In the genomic region with DNA sequence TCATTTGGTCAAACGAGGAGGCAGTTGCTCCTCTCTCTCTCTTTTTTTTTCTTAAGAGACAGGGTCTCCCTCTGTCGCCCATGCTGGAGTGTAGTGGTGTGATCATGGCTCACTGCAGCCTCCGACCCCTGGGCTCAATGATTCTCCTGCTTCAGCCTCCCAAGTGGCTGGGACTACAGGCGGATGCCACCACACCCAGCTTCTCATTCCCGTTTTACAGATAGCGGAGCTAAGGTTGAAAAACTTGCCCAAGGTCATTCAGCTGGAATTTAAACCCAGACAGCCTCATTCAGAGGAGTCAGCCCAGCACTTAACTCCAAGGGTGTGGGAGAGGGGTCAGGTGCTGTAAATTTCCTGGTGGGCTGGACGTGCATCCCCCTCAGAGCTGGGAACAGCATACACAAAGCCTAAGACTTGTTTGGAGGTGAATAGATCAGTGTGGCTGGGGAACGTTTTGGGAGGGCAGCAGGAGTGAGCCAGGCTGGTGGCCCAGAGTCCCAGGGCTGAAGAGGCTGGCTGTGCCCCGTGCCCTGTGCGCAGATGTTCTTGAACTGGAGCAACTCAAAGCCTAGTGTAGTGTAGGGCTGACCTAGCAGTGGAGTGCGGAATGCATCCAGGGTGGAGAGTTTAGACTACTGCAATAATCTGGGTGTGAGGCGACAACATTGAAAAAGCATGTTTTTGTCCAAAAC, we compare ENCODE assay signal across 12 cellular contexts. TPM values are rescaled to one million over a fixed set of nuclear protein-coding genes. Genes with fewer than 3 reads are reported as not detected.
A peak's percentile ranks its signal among the peaks of the same experiment; 100 is the strongest.
DNase-seq lines count a peak whose midpoint lies in the region; ATAC-seq, FAIRE-seq and TF ChIP-seq lines count a peak whose summit lies in the region.
"Had no signal": no experiment of that assay in that cellular context is flagged by ENCODE, and none has a peak within 500 bp of the region (broad histone marks: within the 10 kb centered on the region; RNA-seq: fewer than 3 reads in every experiment).

No MANE protein-coding gene starts in this region.

- peaks cover 12% of the 10 kb centered on the region for H3K4me1 ChIP-seq in HUES48 (ENCODE audit: control insufficient read depth, insufficient read depth, low read length)
- peaks cover 0 to 16% (median 6%) of the 10 kb centered on the region in 4 donors for H3K4me1 ChIP-seq in right lobe of liver
- H3K4me1 ChIP-seq in smooth muscle cell (ENCODE audit: low read depth): peaks cover 20% of the 10 kb centered on the region

- no peak for TF ChIP-seq CTCF in bronchial epithelial cell (IDR thresholded peaks at IDR 0.05; ENCODE audit: insufficient read depth, low read length, severe bottlenecking)
- no peak for TF ChIP-seq CTCF in right lobe of liver (IDR thresholded peaks at IDR 0.05)
- TF ChIP-seq CTCF in smooth muscle cell (IDR thresholded peaks at IDR 0.05; ENCODE audit: borderline replicate concordance, insufficient read depth, poor library complexity, severe bottlenecking): no peak

- ATAC-seq in right lobe of liver (no peak), HG02852 (IDR thresholded peaks at IDR 0.05; ENCODE audit: unreplicated experiment) (no peak)
- ATAC-seq: HCT116 had no signal

- H3K36me3 ChIP-seq in HUES48 (ENCODE audit: control insufficient read depth, insufficient read depth, low read length) (no peaks in the 10 kb centered on the region), bronchial epithelial cell (ENCODE audit: control insufficient read depth, insufficient read depth, low read length) (no peaks in the 10 kb centered on the region), right lobe of liver (no peaks in the 10 kb centered on the region), smooth muscle cell (ENCODE audit: low read depth) (no peaks in the 10 kb centered on the region)

- 71% methylated on average over 8 of the region's 12 CpGs for WGBS in right lobe of liver (ENCODE audit: insufficient coverage, low coverage, low lambda C conversion rate, missing lambda C conversion rate)
- WGBS in smooth muscle cell (ENCODE audit: low lambda C conversion rate): 81% methylated on average over 11 of the region's 12 CpGs

- no peaks in the 10 kb centered on the region for H3K9me3 ChIP-seq in HUES48 (ENCODE audit: control insufficient read depth, insufficient read depth, low read length)
- H3K9me3 ChIP-seq in right lobe of liver: no peaks in the 10 kb centered on the region
- H3K9me3 ChIP-seq in smooth muscle cell (replicated peaks; ENCODE audit: low read depth): no peaks in the 10 kb centered on the region

- no peak for TF ChIP-seq POLR2A in right lobe of liver (IDR thresholded peaks at IDR 0.05)

- intact Hi-C loops in right lobe of liver (cut with DNase I): no loop called here

- H3K27ac ChIP-seq in HUES48 (ENCODE audit: low read depth, low read length) (no peak overlapping the region), right lobe of liver (no peak overlapping the region), smooth muscle cell (ENCODE audit: low read depth) (no peak overlapping the region)

- peak overlapping the region; percentile 89 for H3K4me2 ChIP-seq in smooth muscle cell

- H3K4me3 ChIP-seq in HUES48 (ENCODE audit: low read depth, low read length): peak overlapping the region; percentile 66
- H3K4me3 ChIP-seq in bronchial epithelial cell (ENCODE audit: low read depth, low read length): peak overlapping the region; percentile 69
- H3K4me3 ChIP-seq in right lobe of liver: peak overlapping the region; percentile 71 to 77 (median 72)
- peak overlapping the region; percentile 65 for H3K4me3 ChIP-seq in smooth muscle cell

- DNase-seq in bronchial epithelial cell (ENCODE audit: low read depth): no peak
- peak in 1 of 3 donors; percentile 26 for DNase-seq in right lobe of liver
- no peak for DNase-seq in smooth muscle cell (lab: John Stamatoyannopoulos, UW; ENCODE audit: unreplicated experiment)
- no peak for DNase-seq in GM19238 (ENCODE audit: insufficient read length, low spot score)
- DNase-seq in activated naive CD4-positive, alpha-beta T cell (lab: John Stamatoyannopoulos, UW): no peak
- no peak for DNase-seq in HT-29 (ENCODE audit: low spot score)
- DNase-seq: NCI-H2029 treated with DMSO at 0.1 percent for 48 hours, SHP77 treated with DMSO at 0.1 percent for 48 hours had no signal

- H3F3A ChIP-seq in smooth muscle cell (ENCODE audit: low read depth): peaks cover 11% of the 10 kb centered on the region

- H3K27me3 ChIP-seq in HUES48 (ENCODE audit: control insufficient read depth, insufficient read depth, low read length) (peaks cover 70% of the 10 kb centered on the region), bronchial epithelial cell (ENCODE audit: control insufficient read depth, insufficient read depth, low read length) (peaks cover 2% of the 10 kb centered on the region), right lobe of liver (no peaks in the 10 kb centered on the region), smooth muscle cell (ENCODE audit: low read depth) (no peaks in the 10 kb centered on the region)

- no peak overlapping the region for H3K9ac ChIP-seq in HUES48 (ENCODE audit: low read depth, low read length)
- no peak overlapping the region for H3K9ac ChIP-seq in smooth muscle cell (ENCODE audit: low read depth)

- peaks cover 29% of the 10 kb centered on the region for H3K79me2 ChIP-seq in smooth muscle cell (ENCODE audit: low read depth)

- peaks cover 14% of the 10 kb centered on the region for H4K20me1 ChIP-seq in smooth muscle cell (ENCODE audit: low read depth)

- no peak overlapping the region for H2AFZ ChIP-seq in smooth muscle cell (ENCODE audit: low read depth)

- no peak for FAIRE-seq in bronchial epithelial cell (lab: Jason Lieb, UNC)
- FAIRE-seq: GM18507 had no signal

RNA-seq across cellular contexts. Expression of gene HTRA1, which starts 2.3 kb away (rescaled TPM):
- total RNA-seq in bronchial epithelial cell (64.1 and 80.3 TPM in 2 replicates), right lobe of liver (100 to 1,000 TPM in 3 of 6 experiments, 10 to 100 TPM in 3; 91.9 to 224 (median 134) TPM), smooth muscle cell (175 and 197 TPM in 2 replicates)
- 170 and 257 TPM in 2 replicates for polyA plus RNA-seq in smooth muscle cell
- total RNA-seq in HT-29 (2014; rRNA removed; shearing (Covaris generic)): not detected in 2 replicates

RNA-seq across cellular contexts. Expression of gene ARMS2, which starts 9.2 kb away (rescaled TPM):
- not detected in 2 replicates for total RNA-seq in bronchial epithelial cell
- not detected for total RNA-seq in right lobe of liver
- total RNA-seq in smooth muscle cell: not detected in 2 replicates
- not detected in 2 replicates for polyA plus RNA-seq in smooth muscle cell
- not detected in 2 replicates for total RNA-seq in HT-29 (2014; rRNA removed; shearing (Covaris generic))

Comparison
In these comparisons a context has a peak if more than half of its experiments do, and no peak if none do; other contexts are left out.
1. RNA of gene HTRA1, which starts 2.3 kb away (total RNA-seq): 175 to 197 TPM in smooth muscle cell, 91.9 to 224 TPM in right lobe of liver and 64.1 to 80.3 TPM in bronchial epithelial cell; not detected in HT-29; every median in the first group is over 10 times any median in the second.
2. Peak in every context shown above with its lines, with median percentiles within 50 percentile points of each other: H3K4me3 ChIP-seq.